ENCODE assay signal across 20 cellular contexts in genomic region chr6:12165297-12165696, GRCh38.
DNase-seq lines count a peak whose midpoint lies in the region; ATAC-seq and TF ChIP-seq lines count a peak whose summit lies in the region.
"Had no signal": no experiment of that assay in that cellular context is flagged by ENCODE, and none has a peak within 500 bp of the region (broad histone marks: within the 10 kb centered on the region; RNA-seq: fewer than 3 reads in every experiment).

No MANE protein-coding gene starts in this region.

- TF ChIP-seq CTCF in SK-N-SH (IDR thresholded peaks at IDR 0.05), result no peak
- no peak for TF ChIP-seq CTCF in neural progenitor cell (IDR thresholded peaks at IDR 0.05)
- TF ChIP-seq CTCF in WTC11 (IDR thresholded peaks at IDR 0.05), result no peak

- H3K9ac ChIP-seq in SK-N-SH (no peak overlapping the region), neural progenitor cell (no peak overlapping the region)
- H3K9ac ChIP-seq: BLaER1, GM23248 had no signal

- POLR2A ChIA-PET in SK-N-SH (lab: Yijun Ruan, JAX) (no interaction called here), WTC11 (lab: Charles Lee) (no interaction called here)

- DNase-seq in SK-N-SH (no peak), neural progenitor cell (ENCODE audit: low spot score) (no peak), sciatic nerve (ENCODE audit: low spot score) (no peak), WTC11 (ENCODE audit: low spot score) (no peak)
- no peak for DNase-seq in activated CD4-positive, CD25-positive, alpha-beta regulatory T cell treated with anti-CD3 and anti-CD28 coated beads, Interleukin-2, amount 50 U/mL, for 72 hours
- DNase-seq: CD4-positive, CD25-positive, alpha-beta regulatory T cell; CD8-positive, alpha-beta T cell; DMS53; DMS79 treated with DMSO at 0.1 percent for 48 hours; GF-D8; GM23248; H7; HCEC 1CT had no signal

- ATAC-seq in SK-N-SH treated with all-trans-retinoic acid at 6 μM for 48 hours (no peak), sciatic nerve (peak; percentile 41), WTC11 (no peak), GM18907 (IDR thresholded peaks at IDR 0.05; ENCODE audit: unreplicated experiment) (no peak)
- ATAC-seq: CD8-positive, alpha-beta T cell had no signal

- H3K4me3 ChIP-seq in SK-N-SH (ENCODE audit: low read depth in 2 of 2, low read length in 1 of 2), result no peak overlapping the region
- H3K4me3 ChIP-seq in neural progenitor cell, result no peak overlapping the region
- H3K4me3 ChIP-seq: BLaER1, GM23248 had no signal

- no peak overlapping the region for H3K4me3 Mint-ChIP-seq in neural progenitor cell
- H3K4me3 Mint-ChIP-seq in WTC11, result no peak overlapping the region
- H3K4me3 Mint-ChIP-seq: B cell; CD4-positive, CD25-positive, alpha-beta regulatory T cell; CD8-positive, alpha-beta T cell had no signal

- H3K27ac ChIP-seq in SK-N-SH (ENCODE audit: low read depth in 2 of 2, low read length in 1 of 2) (no peak overlapping the region), neural progenitor cell (peak overlapping the region; percentile 53)
- H3K27ac ChIP-seq: 22Rv1, BLaER1, C4-2B, GM23248 had no signal

- intact Hi-C loops in sciatic nerve (cut with DNase I), result no loop called here

- H3K27me3 ChIP-seq in SK-N-SH (ENCODE audit: insufficient read depth) (no peaks in the 10 kb centered on the region), neural progenitor cell (no peaks in the 10 kb centered on the region)
- H3K27me3 ChIP-seq: BLaER1 had no signal

- H3K9me3 Mint-ChIP-seq in neural progenitor cell, result peaks cover 2% of the 10 kb centered on the region
- H3K9me3 Mint-ChIP-seq in WTC11, result no peaks in the 10 kb centered on the region
- H3K9me3 Mint-ChIP-seq: CD4-positive, CD25-positive, alpha-beta regulatory T cell; CD8-positive, alpha-beta T cell had no signal

- H4K20me1 ChIP-seq in SK-N-SH (ENCODE audit: insufficient read depth) (no peaks in the 10 kb centered on the region), neural progenitor cell (ENCODE audit: low read depth) (no peaks in the 10 kb centered on the region)

- H3K4me1 Mint-ChIP-seq in neural progenitor cell (peaks cover under 1% of the 10 kb centered on the region), WTC11 (peaks cover 4% of the 10 kb centered on the region)

- H3K4me1 ChIP-seq in SK-N-SH (ENCODE audit: control insufficient read depth in 1 of 2, insufficient read depth in 2 of 2, low read depth in 1 of 2, low read length in 1 of 2) (no peaks in the 10 kb centered on the region; a peak in 1 of 4 replicates), neural progenitor cell (no peaks in the 10 kb centered on the region)

- H3K79me2 ChIP-seq in SK-N-SH (ENCODE audit: insufficient read depth) (no peaks in the 10 kb centered on the region), neural progenitor cell (ENCODE audit: low read depth) (no peaks in the 10 kb centered on the region)

- no peak for TF ChIP-seq RAD21 in SK-N-SH (IDR thresholded peaks at IDR 0.05; ENCODE audit: low read length)

- H3K4me2 ChIP-seq in SK-N-SH (no peak overlapping the region), neural progenitor cell (no peak overlapping the region)
- H3K4me2 ChIP-seq: BLaER1 had no signal

- H3K9me3 ChIP-seq in SK-N-SH (no peaks in the 10 kb centered on the region), neural progenitor cell (ENCODE audit: low read depth) (no peaks in the 10 kb centered on the region)
- H3K9me3 ChIP-seq: BLaER1 had no signal

- 90% methylated on average over 4 of the region's 4 CpGs for WGBS in SK-N-SH (ENCODE audit: low lambda C conversion rate)

- H3K27ac Mint-ChIP-seq in neural progenitor cell (no peak overlapping the region), WTC11 (no peak overlapping the region)
- H3K27ac Mint-ChIP-seq: B cell; CD4-positive, CD25-positive, alpha-beta regulatory T cell; CD8-positive, alpha-beta T cell had no signal

- H3K36me3 Mint-ChIP-seq in neural progenitor cell, result peaks cover 30% of the 10 kb centered on the region
- H3K36me3 Mint-ChIP-seq in WTC11, result peaks cover 33% of the 10 kb centered on the region

- H3K36me3 ChIP-seq in SK-N-SH (replicated peaks in 1 of 2; ENCODE audit: control insufficient read depth in 1 of 2, insufficient read depth in 2 of 2, low read length in 1 of 2) (peaks cover 22 to 38% of the 10 kb centered on the region in 2 experiments), neural progenitor cell (peaks cover 7% of the 10 kb centered on the region)

- no peak overlapping the region for H2AFZ ChIP-seq in SK-N-SH (ENCODE audit: low read depth)
- H2AFZ ChIP-seq in neural progenitor cell (replicated peaks), result no peak overlapping the region
- H2AFZ ChIP-seq: GM23248 had no signal

- peaks cover 2% of the 10 kb centered on the region for H3K27me3 Mint-ChIP-seq in neural progenitor cell (ENCODE audit: insufficient read depth, low read depth)
- H3K27me3 Mint-ChIP-seq in WTC11 (ENCODE audit: low read depth), result no peaks in the 10 kb centered on the region
- H3K27me3 Mint-ChIP-seq: B cell; CD4-positive, CD25-positive, alpha-beta regulatory T cell had no signal

- TF ChIP-seq EP300 in SK-N-SH (IDR thresholded peaks at IDR 0.05; ENCODE audit: borderline replicate concordance in 1 of 2, low read depth in 1 of 2, low read length in 1 of 2), result no peak

- H3F3A ChIP-seq in SK-N-SH (replicated peaks; ENCODE audit: insufficient read depth), result peaks cover 5% of the 10 kb centered on the region
- peaks cover 19% of the 10 kb centered on the region for H3F3A ChIP-seq in neural progenitor cell (ENCODE audit: low read depth)

- no peaks in the 10 kb centered on the region for H3K9me2 ChIP-seq in SK-N-SH

- CTCF ChIA-PET in SK-N-SH (lab: Yijun Ruan, JAX) (interaction anchor here (1.4 kb wide), 1 partner anchor 440 kb away, joined by 3 read pairs; no protein-coding TSS in a partner anchor), WTC11 (lab: Charles Lee) (interaction anchor here (1.4 kb wide), 1 partner anchor 124 kb away, joined by 5 read pairs; no protein-coding TSS in a partner anchor)

TF ChIP-seq in SK-N-SH, 30 proteins besides CTCF, POLR2A, EP300 and RAD21 (continues in another document):
- TF ChIP-seq MXI1 (IDR thresholded peaks at IDR 0.05; ENCODE audit: low read depth, low read length) (no peak), PBX3 (IDR thresholded peaks at IDR 0.05) (no peak)

TF ChIP-seq in SK-N-SH treated with all-trans-retinoic acid at 6 μM for 48 hours, 23 proteins besides CTCF, POLR2A, EP300 and RAD21 (continues in another document):
- TF ChIP-seq POU6F1 (CRISPR knock-in tag; IDR thresholded peaks at IDR 0.05; ENCODE audit: borderline replicate concordance, low read depth) (no peak), TCF4 (CRISPR knock-in tag; IDR thresholded peaks at IDR 0.05; ENCODE audit: borderline replicate concordance) (no peak), ZNF8 (CRISPR knock-in tag; IDR thresholded peaks at IDR 0.05) (no peak), ARNTL (CRISPR knock-in tag; IDR thresholded peaks at IDR 0.05; ENCODE audit: borderline replicate concordance, low read depth) (no peak)

TF ChIP-seq in PFSK-1, 5 proteins besides CTCF, POLR2A, EP300 and RAD21 (continues in another document):
- TF ChIP-seq SIN3A (IDR thresholded peaks at IDR 0.05; ENCODE audit: borderline replicate concordance, insufficient read depth, low read length) (no peak), POLR2AphosphoS5 (IDR thresholded peaks at IDR 0.05; ENCODE audit: low read depth, low read length) (no peak)

TF ChIP-seq in WTC11, 78 proteins besides CTCF, POLR2A, EP300 and RAD21:
- no peak for TF ChIP-seq CREM (CRISPR knock-in tag; IDR thresholded peaks at IDR 0.05)
- no peak for TF ChIP-seq NR2C2 (CRISPR knock-in tag; IDR thresholded peaks at IDR 0.05)
- no peak for TF ChIP-seq KAT7 (CRISPR knock-in tag; IDR thresholded peaks at IDR 0.05; ENCODE audit: borderline replicate concordance)
- TF ChIP-seq ERG (CRISPR knock-in tag; IDR thresholded peaks at IDR 0.05), result no peak
- no peak for TF ChIP-seq ATF6 (CRISPR knock-in tag; IDR thresholded peaks at IDR 0.05)
- TF ChIP-seq NR1H2 (CRISPR knock-in tag; IDR thresholded peaks at IDR 0.05), result no peak
- no peak for TF ChIP-seq TP53 (CRISPR knock-in tag; IDR thresholded peaks at IDR 0.05)
TF ChIP-seq in WTC11: peak in this region for 0.
